27 cellular contexts compared by ENCODE assay signal in genomic region chr10:131585761-131586160, GRCh38.
"Had no signal": no experiment of that assay in that cellular context is flagged by ENCODE, and none has a peak within 500 bp of the region (broad histone marks: within the 10 kb centered on the region; RNA-seq: fewer than 3 reads in every experiment).

No MANE protein-coding gene starts in this region.

- H3K36me3 ChIP-seq: gastroesophageal sphincter, heart left ventricle, left ventricle myocardium inferior, lower lobe of right lung had no signal

- H3K9me3 Mint-ChIP-seq: immature natural killer cell had no signal

- ATAC-seq: esophagus mucosa, foreskin keratinocyte, gastroesophageal sphincter, heart left ventricle, left colon, left lobe of liver, lower lobe of right lung had no signal

- DNase-seq: dermis blood vessel endothelial cell; dorsolateral prefrontal cortex; effector CD4-positive, alpha-beta T cell; effector memory CD4-positive, alpha-beta T cell; erythroblast; foreskin keratinocyte; heart left ventricle; hypothalamus; immature natural killer cell; islet precursor cell; kidney; kidney glomerular epithelial cell; left colon; left ventricle myocardium inferior; lower lobe of right lung; mammary epithelial cell; mesendoderm; midbrain had no signal

- H3K27ac ChIP-seq: coronary artery, dorsolateral prefrontal cortex, epithelial cell of prostate, foreskin keratinocyte, gastroesophageal sphincter, heart left ventricle, hepatocyte, left ventricle myocardium inferior, lower lobe of right lung had no signal

- H3K27me3 ChIP-seq: foreskin keratinocyte, gastroesophageal sphincter, hepatocyte had no signal

- H3K4me1 Mint-ChIP-seq: immature natural killer cell, memory B cell had no signal

- H3K4me1 ChIP-seq: foreskin keratinocyte, gastroesophageal sphincter, heart left ventricle, left ventricle myocardium inferior, lower lobe of right lung had no signal

- H3K27ac Mint-ChIP-seq: immature natural killer cell, memory B cell had no signal

- H3K36me3 Mint-ChIP-seq: immature natural killer cell, memory B cell had no signal

- H3K4me3 ChIP-seq: coronary artery, dorsolateral prefrontal cortex, gastroesophageal sphincter, heart left ventricle, hepatocyte, left ventricle myocardium inferior, lower lobe of right lung had no signal

- H3K9me3 ChIP-seq: left ventricle myocardium inferior, lower lobe of right lung had no signal

- H3K4me3 Mint-ChIP-seq: immature natural killer cell, memory B cell had no signal

- FAIRE-seq: colon, frontal cortex, kidney had no signal
